ENCODE assay signal across 8 cellular contexts in genomic region chr22:37953062-37953436, GRCh38. TPM values are rescaled to one million over a fixed set of nuclear protein-coding genes. Genes with fewer than 3 reads are reported as not detected.
DNase-seq lines count a peak whose midpoint lies in the region; ATAC-seq and TF ChIP-seq lines count a peak whose summit lies in the region.

No MANE protein-coding gene starts in this region.

- H3K9me3 Mint-ChIP-seq in activated T-cell treated with anti-CD3 and anti-CD28 coated beads, Interleukin-2, amount 50 U/mL, for 24 hours = no peaks in the 10 kb centered on the region
- H3K9me3 Mint-ChIP-seq in effector memory CD8-positive, alpha-beta T cell = no peaks in the 10 kb centered on the region
- no peaks in the 10 kb centered on the region for H3K9me3 Mint-ChIP-seq in natural killer cell

- H3K27ac Mint-ChIP-seq in activated T-cell treated with anti-CD3 and anti-CD28 coated beads, Interleukin-2, amount 50 U/mL, for 24 hours = peak overlapping the region; percentile 98
- H3K27ac Mint-ChIP-seq in effector memory CD8-positive, alpha-beta T cell = peak overlapping the region; percentile 88 to 98
- peak overlapping the region; percentile 83 to 94 for H3K27ac Mint-ChIP-seq in natural killer cell

- peaks cover 28% of the 10 kb centered on the region for H3K4me1 Mint-ChIP-seq in activated T-cell treated with anti-CD3 and anti-CD28 coated beads, Interleukin-2, amount 50 U/mL, for 24 hours (ENCODE audit: low read depth)
- H3K4me1 Mint-ChIP-seq in effector memory CD8-positive, alpha-beta T cell (ENCODE audit: low read depth in 2 of 2) = peaks cover 28 to 39% of the 10 kb centered on the region in 2 donors
- peaks cover 22 to 39% of the 10 kb centered on the region in 2 donors for H3K4me1 Mint-ChIP-seq in natural killer cell

- peaks cover 29% of the 10 kb centered on the region for H3K36me3 Mint-ChIP-seq in activated T-cell treated with anti-CD3 and anti-CD28 coated beads, Interleukin-2, amount 50 U/mL, for 24 hours (ENCODE audit: low read depth)
- peaks cover 22% of the 10 kb centered on the region for H3K36me3 Mint-ChIP-seq in effector memory CD8-positive, alpha-beta T cell (ENCODE audit: insufficient read depth)
- H3K36me3 Mint-ChIP-seq in natural killer cell = no peaks in the 10 kb centered on the region

- ATAC-seq in effector memory CD8-positive, alpha-beta T cell (replicated peaks) = peak; percentile 51
- ATAC-seq in natural killer cell = peak; percentile 57 to 59 (median 57)
- ATAC-seq in GM18909 (IDR thresholded peaks at IDR 0.05; ENCODE audit: poor library complexity, unreplicated experiment) = no peak

- peak overlapping the region; percentile 94 for H3K4me3 ChIP-seq in NB4 (ENCODE audit: low read depth, low read length)

- intact Hi-C loops in natural killer cell (cut with micrococcal nuclease) = loop anchor here (5.0 kb wide), 1 partner anchor 136 kb away; no protein-coding TSS in a partner anchor

- H3K27me3 Mint-ChIP-seq in activated T-cell treated with anti-CD3 and anti-CD28 coated beads, Interleukin-2, amount 50 U/mL, for 24 hours = peaks cover 18% of the 10 kb centered on the region
- H3K27me3 Mint-ChIP-seq in effector memory CD8-positive, alpha-beta T cell = peaks cover 11% of the 10 kb centered on the region in 2 donors
- H3K27me3 Mint-ChIP-seq in natural killer cell (ENCODE audit: low read depth in 2 of 2) = peaks cover 7 to 10% of the 10 kb centered on the region in 2 donors

- no peak for DNase-seq in activated T-cell treated with anti-CD3 and anti-CD28 coated beads, Interleukin-2, amount 50 U/mL, for 24 hours
- no peak for DNase-seq in activated T-cell treated with anti-CD3 and anti-CD28 coated beads, Interleukin-2, amount 50 U/mL, for 1 hour
- no peak for DNase-seq in NB4 (ENCODE audit: low read depth)
- no peak for DNase-seq in effector memory CD8-positive, alpha-beta T cell
- DNase-seq in natural killer cell = no peak
- DNase-seq in GM10266 (ENCODE audit: extremely low spot score) = no peak
- DNase-seq in HK-2 (ENCODE audit: unreplicated experiment) = no peak

- peak overlapping the region; percentile 97 for H3K4me3 Mint-ChIP-seq in activated T-cell treated with anti-CD3 and anti-CD28 coated beads, Interleukin-2, amount 50 U/mL, for 24 hours
- H3K4me3 Mint-ChIP-seq in effector memory CD8-positive, alpha-beta T cell = peak overlapping the region; percentile 83 to 96
- peak overlapping the region; percentile 93 for H3K4me3 Mint-ChIP-seq in natural killer cell

- TF ChIP-seq CTCF in NB4 (IDR thresholded peaks at IDR 0.05; ENCODE audit: low read depth, low read length) (no peak), natural killer cell (IDR thresholded peaks at IDR 0.05) (no peak), GM10266 (IDR thresholded peaks at IDR 0.05; ENCODE audit: control insufficient read depth, insufficient read depth, low read depth, missing control alignments) (no peak)

- no peak for TF ChIP-seq POLR2A in NB4 (IDR thresholded peaks at IDR 0.05; ENCODE audit: extremely low read depth, insufficient read length)

RNA-seq across cellular contexts. Expression of gene C22orf23, which starts 0.4 kb away (rescaled TPM):
- total RNA-seq in natural killer cell = not detected

RNA-seq across cellular contexts. Expression of gene POLR2F, which starts 0.5 kb away (rescaled TPM):
- total RNA-seq in natural killer cell = 10 to 100 TPM; 38.7 to 40.6 (median 38.8) TPM

RNA-seq across cellular contexts. Expression of gene SOX10, which starts 31.3 kb away (rescaled TPM):
- total RNA-seq in natural killer cell = not detected

RNA-seq across cellular contexts. Expression of gene MICALL1, which starts 47.0 kb away (rescaled TPM):
- total RNA-seq in natural killer cell = 10 to 100 TPM; 24.6 to 34.3 (median 32.4) TPM
